Comparison of ENCODE assay signal across 8 cellular contexts in genomic region chr11:45847908-45848316, GRCh38. TPM values are rescaled to one million over a fixed set of nuclear protein-coding genes. Genes with fewer than 3 reads are reported as not detected.
DNase-seq lines count a peak whose midpoint lies in the region; ATAC-seq, FAIRE-seq and TF ChIP-seq lines count a peak whose summit lies in the region.

No MANE protein-coding gene starts in this region.

- H3K27ac ChIP-seq in SK-N-MC (no peak overlapping the region), K562 (ENCODE audit: extremely low read depth, low read depth, low read length) (peak overlapping the region; percentile 88), skin epidermis (peak overlapping the region in 20 of 21 experiments; percentile 81 to 99 (median 96))

- WGBS in K562 (ENCODE audit: insufficient coverage, low coverage, missing lambda C conversion rate): 0% methylated on average over 16 of the region's 16 CpGs

- H3K9ac ChIP-seq in SK-N-MC (ENCODE audit: insufficient read length) (peak overlapping the region; percentile 75), K562 (ENCODE audit: insufficient read depth in 1 of 2, low read depth in 2 of 2, low read length in 2 of 2) (peak overlapping the region; percentile 88 to 99)

- BruUV-seq in K562 (replicated peaks; lab: Mats Ljungman, UMichigan): no TSS peak

- H3K27me3 ChIP-seq in K562 (ENCODE audit: control insufficient read depth in 2 of 2, insufficient read depth in 2 of 2, low read length in 2 of 2): no peaks in the 10 kb centered on the region

- H3K36me3 ChIP-seq in SK-N-MC (ENCODE audit: insufficient read depth, low read length): no peaks in the 10 kb centered on the region
- H3K36me3 ChIP-seq in K562 (ENCODE audit: control insufficient read depth, insufficient read depth, low read length): peaks cover 18% of the 10 kb centered on the region; the same call in 2 of the 3 replicates

- TF ChIP-seq RAD21 in K562 (CRISPR knock-in tag; conservative IDR thresholded peaks at IDR 0.05 in 1 of 2, IDR thresholded peaks at IDR 0.05 in 1 of 2): no peak

- H3K4me3 ChIP-seq in SK-N-MC: peak overlapping the region; percentile 95
- peak overlapping the region; percentile 100 for H3K4me3 ChIP-seq in K562
- peak overlapping the region; percentile 92 for H3K4me3 ChIP-seq in iPS-18c (ENCODE audit: insufficient read depth, low read depth, low read length)
- H3K4me3 ChIP-seq in skin epidermis: peak overlapping the region; percentile 78 to 99 (median 91)

- H2AFZ ChIP-seq in K562 (ENCODE audit: low read depth, low read length): peak overlapping the region; percentile 92

- intact Hi-C loops in K562 (cut with micrococcal nuclease): loop anchor here (5.0 kb wide), 1 partner anchor 41 kb away; the partner anchor contains the start of gene SLC35C1

- DNase-seq in AG20443 (ENCODE audit: low spot score): peak; percentile 65
- DNase-seq in SK-N-MC (ENCODE audit: low read depth, low spot score): no peak
- DNase-seq in K562 (ENCODE audit: extremely low read depth in 1 of 4, low spot score in 3 of 4): peak; percentile 64 to 88 (median 72)
- DNase-seq in cerebellar nuclear complex (lab: John Stamatoyannopoulos, UW): no peak

- H3K4me1 ChIP-seq in K562 (replicated peaks in 1 of 2; ENCODE audit: control insufficient read depth in 2 of 2, insufficient read depth in 2 of 2, low read length in 2 of 2): peaks cover 14 to 20% of the 10 kb centered on the region in 2 experiments

- ATAC-seq in GM18511 (IDR thresholded peaks at IDR 0.05; ENCODE audit: unreplicated experiment) (peak; percentile 12), HG03442 (IDR thresholded peaks at IDR 0.05; ENCODE audit: unreplicated experiment) (peak; percentile 15), K562 (peak; percentile 85)

- peak overlapping the region; percentile 99 for H3K4me2 ChIP-seq in K562 (ENCODE audit: insufficient read depth, low read length)

- peaks cover 54% of the 10 kb centered on the region for H3K79me2 ChIP-seq in K562 (ENCODE audit: control insufficient read depth, insufficient read depth, low read length)

- in situ Hi-C loops in K562 (cut with MboI): no loop called here

- POLR2A ChIA-PET in K562 (lab: Yijun Ruan, JAX): interaction anchor here (1.1 to 2.1 kb wide), 4 partner anchors 14 to 42 kb away, joined by 3 to 7 read pairs (median 5); no protein-coding TSS in a partner anchor

- CTCF ChIA-PET in K562 (lab: Yijun Ruan, JAX; ENCODE audit: low intra/inter-chr PET ratio): no interaction called here

- TF ChIP-seq CTCF in K562 (IDR thresholded peaks at IDR 0.05 in 2 of 3, conservative IDR thresholded peaks at IDR 0.05 in 1 of 3; ENCODE audit: insufficient read depth in 2 of 3, low read depth in 1 of 3, low read length in 3 of 3): no peak

- no peaks in the 10 kb centered on the region for H3K9me1 ChIP-seq in K562 (ENCODE audit: control insufficient read depth, insufficient read depth, low read length)

- peak; percentile 69; the same call in 1 of the 2 replicates for TF ChIP-seq POLR2A in K562 (conservative IDR thresholded peaks at IDR 0.05)

- H4K20me1 ChIP-seq in K562 (replicated peaks; ENCODE audit: control insufficient read depth, insufficient read depth, low read length): peaks cover 28% of the 10 kb centered on the region

- no peaks in the 10 kb centered on the region for H3K9me3 ChIP-seq in SK-N-MC (ENCODE audit: low read depth, low read length)
- no peaks in the 10 kb centered on the region for H3K9me3 ChIP-seq in K562 (replicated peaks; ENCODE audit: control insufficient read depth, insufficient read depth, low read depth, low read length)
- H3K9me3 ChIP-seq in iPS-18c (ENCODE audit: control insufficient read depth, insufficient read depth, low read length): no peaks in the 10 kb centered on the region

- FAIRE-seq in K562 (lab: Jason Lieb, UNC): peak; percentile 60

- TF ChIP-seq EP300 in K562 (IDR thresholded peaks at IDR 0.05; ENCODE audit: low read length): no peak

TF ChIP-seq in K562, 482 proteins besides CTCF, POLR2A, EP300 and RAD21 (continues in another document):
- TF ChIP-seq ETS2 (tag; IDR thresholded peaks at IDR 0.05; ENCODE audit: borderline replicate concordance, poor library complexity, severe bottlenecking) (no peak), ZBTB7A (IDR thresholded peaks at IDR 0.05; ENCODE audit: borderline replicate concordance, control insufficient read depth, low read depth, low read length) (peak; percentile 55; the same call in 1 of the 2 replicates)

RNA-seq across cellular contexts. Expression of gene CRY2, which starts 0.6 kb away (rescaled TPM):
- 74.3 and 112 TPM in 2 replicates for total RNA-seq in K562 (2011; cell fraction: chromatin; rRNA removed; ENCODE audit: low replicate concordance)
- 59.2 and 64.6 TPM in 2 replicates for total RNA-seq in K562 (2011; cell fraction: nucleolus; rRNA removed)
- 69.7 and 90.4 TPM in 2 replicates for total RNA-seq in K562 (2011; cell fraction: nucleoplasm; rRNA removed)
- 15.1 and 18.3 TPM in 2 replicates for total RNA-seq in K562 (2014; rRNA removed)
- 8.5 and 10.4 TPM in 2 replicates for total RNA-seq in K562 (2014; rRNA removed; fragmentation: Illumina TruSeq; extraction: Trizol)
- 10.9 and 13.3 TPM in 2 replicates for total RNA-seq in K562 (2015; rRNA removed; fragmentation: Illumina TruSeq; extraction: Trizol)
- total RNA-seq in K562 (2021): 23.9 and 24.0 TPM in 2 replicates
- 15.8 and 21.7 TPM in 2 replicates for polyA plus RNA-seq in K562 (2011; rRNA removed)
- 16.3 and 16.9 TPM in 2 replicates for polyA plus RNA-seq in K562 (2011; cell fraction: cytosol; rRNA removed)
- polyA plus RNA-seq in K562 (2011; cell fraction: nucleus; rRNA removed): 59.5 and 77.3 TPM in 2 replicates
- polyA plus RNA-seq in K562 (2012): 10.6 and 11.5 TPM in 2 replicates
- 14.5 and 14.8 TPM in 2 replicates for polyA plus RNA-seq in K562 (2014; fragmentation: Illumina TruSeq; extraction: Trizol)
- polyA plus RNA-seq in K562 (2014; fragmentation: Nextera tagmentation; extraction: Ambion mirVana): 1 to 10 TPM; 2.3 to 3.3 TPM
- 13.5 and 17.1 TPM in 2 replicates for polyA plus RNA-seq in K562 (2014; rRNA removed)
- 27.1 and 32.0 TPM in 2 replicates for polyA minus RNA-seq in K562 (2011; rRNA and poly(A)+ RNA removed)
- polyA minus RNA-seq in K562 (2011; cell fraction: cytosol; rRNA and poly(A)+ RNA removed): 17.7 and 18.3 TPM in 2 replicates
- polyA minus RNA-seq in K562 (2011; cell fraction: nucleus; rRNA and poly(A)+ RNA removed): 28.8 and 31.0 TPM in 2 replicates

RNA-seq across cellular contexts. Expression of gene MAPK8IP1, which starts 37.5 kb away (rescaled TPM):
- 1.4 and 6.4 TPM in 2 replicates for total RNA-seq in K562 (2011; cell fraction: chromatin; rRNA removed; ENCODE audit: low replicate concordance)
- total RNA-seq in K562 (2011; cell fraction: nucleolus; rRNA removed): 4.3 and 4.5 TPM in 2 replicates
- total RNA-seq in K562 (2011; cell fraction: nucleoplasm; rRNA removed): 2.4 and 2.6 TPM in 2 replicates
- total RNA-seq in K562 (2014; rRNA removed) (5.4 and 8.0 TPM in 2 replicates), K562 (2014; rRNA removed; fragmentation: Illumina TruSeq; extraction: Trizol) (0.89 and 1.5 TPM in 2 replicates), K562 (2015; rRNA removed; fragmentation: Illumina TruSeq; extraction: Trizol) (2.1 and 2.3 TPM in 2 replicates), K562 (2021) (6.6 and 6.9 TPM in 2 replicates)
- polyA plus RNA-seq in K562 (2011; rRNA removed) (2.5 and 3.9 TPM in 2 replicates), K562 (2014; fragmentation: Illumina TruSeq; extraction: Trizol) (2.9 and 4.0 TPM in 2 replicates), K562 (2014; fragmentation: Nextera tagmentation; extraction: Ambion mirVana) (under 1 TPM; 0.13 to 0.14 TPM), K562 (2014; rRNA removed) (4.3 and 4.9 TPM in 2 replicates)
- polyA plus RNA-seq in K562 (2011; cell fraction: cytosol; rRNA removed): 4.4 and 9.8 TPM in 2 replicates
- polyA plus RNA-seq in K562 (2011; cell fraction: nucleus; rRNA removed): 7.2 and 11.0 TPM in 2 replicates
- polyA plus RNA-seq in K562 (2012): 3.3 and 3.7 TPM in 2 replicates
- polyA minus RNA-seq in K562 (2011; rRNA and poly(A)+ RNA removed): 1.6 and 1.7 TPM in 2 replicates
- polyA minus RNA-seq in K562 (2011; cell fraction: cytosol; rRNA and poly(A)+ RNA removed): 4.6 and 9.6 TPM in 2 replicates
- polyA minus RNA-seq in K562 (2011; cell fraction: nucleus; rRNA and poly(A)+ RNA removed): 1.5 and 1.7 TPM in 2 replicates

RNA-seq across cellular contexts. Expression of gene SLC35C1, which starts 43.0 kb away (rescaled TPM):
- 4.6 and 15.0 TPM in 2 replicates for total RNA-seq in K562 (2011; cell fraction: chromatin; rRNA removed; ENCODE audit: low replicate concordance)
- 15.7 and 22.2 TPM in 2 replicates for total RNA-seq in K562 (2011; cell fraction: nucleolus; rRNA removed)
- total RNA-seq in K562 (2011; cell fraction: nucleoplasm; rRNA removed): 13.6 and 16.2 TPM in 2 replicates
- total RNA-seq in K562 (2014; rRNA removed): 3.6 and 5.4 TPM in 2 replicates
- 0.96 and 1.5 TPM in 2 replicates for total RNA-seq in K562 (2014; rRNA removed; fragmentation: Illumina TruSeq; extraction: Trizol)
- 2.4 and 3.0 TPM in 2 replicates for total RNA-seq in K562 (2015; rRNA removed; fragmentation: Illumina TruSeq; extraction: Trizol)
- total RNA-seq in K562 (2021): 13.1 and 14.9 TPM in 2 replicates
- 1.3 and 2.6 TPM in 2 replicates for polyA plus RNA-seq in K562 (2011; rRNA removed)
- polyA plus RNA-seq in K562 (2011; cell fraction: cytosol; rRNA removed): 2.8 and 7.0 TPM in 2 replicates
- polyA plus RNA-seq in K562 (2011; cell fraction: nucleus; rRNA removed): 2.6 and 5.4 TPM in 2 replicates
- 9.2 and 10.4 TPM in 2 replicates for polyA plus RNA-seq in K562 (2012)
- polyA plus RNA-seq in K562 (2014; fragmentation: Illumina TruSeq; extraction: Trizol): 7.4 and 9.7 TPM in 2 replicates
- under 1 TPM; 0.65 to 0.98 TPM for polyA plus RNA-seq in K562 (2014; fragmentation: Nextera tagmentation; extraction: Ambion mirVana)
- polyA plus RNA-seq in K562 (2014; rRNA removed): 4.2 and 4.4 TPM in 2 replicates
- polyA minus RNA-seq in K562 (2011; rRNA and poly(A)+ RNA removed): 2.1 and 2.5 TPM in 2 replicates
- polyA minus RNA-seq in K562 (2011; cell fraction: cytosol; rRNA and poly(A)+ RNA removed): 13.7 and 13.8 TPM in 2 replicates
- 4.8 and 4.9 TPM in 2 replicates for polyA minus RNA-seq in K562 (2011; cell fraction: nucleus; rRNA and poly(A)+ RNA removed)

RNA-seq across cellular contexts. Expression of gene FREY1, which starts 59.2 kb away (rescaled TPM):
- 1.1 and 7.5 TPM in 2 replicates for total RNA-seq in K562 (2011; cell fraction: chromatin; rRNA removed; ENCODE audit: low replicate concordance)
- 3.9 and 5.7 TPM in 2 replicates for total RNA-seq in K562 (2011; cell fraction: nucleolus; rRNA removed)
- 3.1 and 4.0 TPM in 2 replicates for total RNA-seq in K562 (2011; cell fraction: nucleoplasm; rRNA removed)
- total RNA-seq in K562 (2014; rRNA removed) (1.5 TPM in 1 of 2 replicates, not detected in the other), K562 (2014; rRNA removed; fragmentation: Illumina TruSeq; extraction: Trizol) (not detected in 2 replicates), K562 (2015; rRNA removed; fragmentation: Illumina TruSeq; extraction: Trizol) (0.83 and 1.1 TPM in 2 replicates), K562 (2021) (0.76 and 1.1 TPM in 2 replicates)
- polyA plus RNA-seq in K562 (2011; rRNA removed) (0.28 TPM in 1 of 2 replicates, not detected in the other), K562 (2014; fragmentation: Illumina TruSeq; extraction: Trizol) (0.25 TPM in 1 of 2 replicates, not detected in the other), K562 (2014; fragmentation: Nextera tagmentation; extraction: Ambion mirVana) (not detected), K562 (2014; rRNA removed) (not detected in 2 replicates)
- polyA plus RNA-seq in K562 (2011; cell fraction: cytosol; rRNA removed): 0.72 and 0.74 TPM in 2 replicates
- 1.00 and 1.8 TPM in 2 replicates for polyA plus RNA-seq in K562 (2011; cell fraction: nucleus; rRNA removed)
- polyA plus RNA-seq in K562 (2012): 0.47 and 0.65 TPM in 2 replicates
- polyA minus RNA-seq in K562 (2011; rRNA and poly(A)+ RNA removed): 0.66 TPM in 1 of 2 replicates, not detected in the other
- not detected in 2 replicates for polyA minus RNA-seq in K562 (2011; cell fraction: cytosol; rRNA and poly(A)+ RNA removed)
- 4.4 and 5.3 TPM in 2 replicates for polyA minus RNA-seq in K562 (2011; cell fraction: nucleus; rRNA and poly(A)+ RNA removed)

Comparison
In these comparisons a context has a peak if more than half of its experiments do, and no peak if none do; other contexts are left out.
1. DNase-seq: peak in AG20443 (single experiment) and K562 (4 of 4); none in SK-N-MC (single experiment) and cerebellar nuclear complex (0 of 2).
2. ATAC-seq: peak in every context shown above with its lines; median percentile 85 in K562; 15 in HG03442; 12 in GM18511.
3. Peak in every context shown above with its lines, with median percentiles within 50 percentile points of each other: H3K4me3 ChIP-seq.